In genomic region chr12:4855121-4855924, GRCh38 we compare ENCODE assay signal across 8 cellular contexts. TPM values are rescaled to one million over a fixed set of nuclear protein-coding genes. Genes with fewer than 3 reads are reported as not detected.
DNase-seq lines count a peak whose midpoint lies in the region; ATAC-seq, FAIRE-seq and TF ChIP-seq lines count a peak whose summit lies in the region.

No MANE protein-coding gene starts in this region.

- H3K9me3 ChIP-seq in BLaER1 treated with 17β-estradiol and CSF1 and Interleukin-3, amounts not matched to agents 10 nM and 100 nM (replicated peaks in 1 of 11), result no peaks in the 10 kb centered on the region
- H3K9me3 ChIP-seq in astrocyte (ENCODE audit: insufficient read depth, low read depth, low read length), result no peaks in the 10 kb centered on the region
- no peaks in the 10 kb centered on the region for H3K9me3 ChIP-seq in hepatocyte (ENCODE audit: low read depth)

- intact Hi-C loops in sciatic nerve (cut with DNase I), result loop anchor here (5.0 to 10.0 kb wide), 2 partner anchors 147 to 229 kb away; no protein-coding TSS in a partner anchor

- peak; percentile 80 for FAIRE-seq in astrocyte (lab: Jason Lieb, UNC)

- H3K4me1 Mint-ChIP-seq in astrocyte (ENCODE audit: low read depth, unreplicated experiment), result peaks cover 14% of the 10 kb centered on the region

- peak overlapping the region in 8 of 11 experiments; percentile 4 to 85 (median 50); a peak in 11 of 22 replicates for H3K4me2 ChIP-seq in BLaER1 treated with 17β-estradiol and CSF1 and Interleukin-3, amounts not matched to agents 10 nM and 100 nM
- H3K4me2 ChIP-seq in astrocyte (ENCODE audit: low read length) (no peak overlapping the region), hepatocyte (no peak overlapping the region)

- H3K4me3 ChIP-seq in BLaER1 treated with 17β-estradiol and CSF1 and Interleukin-3, amounts not matched to agents 10 nM and 100 nM, result no peak overlapping the region
- no peak overlapping the region for H3K4me3 ChIP-seq in astrocyte (ENCODE audit: insufficient read depth, low read depth, low read length)
- no peak overlapping the region for H3K4me3 ChIP-seq in hepatocyte

- 45% methylated on average over 14 of the region's 14 CpGs for WGBS in hepatocyte (ENCODE audit: low lambda C conversion rate, missing lambda C conversion rate)

- H3K79me2 ChIP-seq in astrocyte (ENCODE audit: insufficient read depth, low read length) (no peaks in the 10 kb centered on the region), hepatocyte (no peaks in the 10 kb centered on the region)

- H2AFZ ChIP-seq in astrocyte (ENCODE audit: low read depth, low read length) (no peak overlapping the region), hepatocyte (no peak overlapping the region)

- H3K36me3 ChIP-seq in BLaER1 treated with 17β-estradiol and CSF1 and Interleukin-3, amounts not matched to agents 10 nM and 100 nM, result peaks cover 0 to 13% (median 0%) of the 10 kb centered on the region in 11 experiments; a peak in 5 of 22 replicates
- H3K36me3 ChIP-seq in astrocyte (ENCODE audit: insufficient read depth, low read length), result no peaks in the 10 kb centered on the region
- H3K36me3 ChIP-seq in hepatocyte (replicated peaks; ENCODE audit: insufficient read depth, low read depth), result no peaks in the 10 kb centered on the region

- H3K27me3 Mint-ChIP-seq in astrocyte (ENCODE audit: low read depth, unreplicated experiment), result peaks cover 37% of the 10 kb centered on the region

- peaks cover 0 to 14% (median 6%) of the 10 kb centered on the region in 11 experiments; a peak in 9 of 22 replicates for H3K27me3 ChIP-seq in BLaER1 treated with 17β-estradiol and CSF1 and Interleukin-3, amounts not matched to agents 10 nM and 100 nM
- H3K27me3 ChIP-seq in astrocyte (ENCODE audit: insufficient read depth, low read length), result peaks cover 16% of the 10 kb centered on the region
- H3K27me3 ChIP-seq in hepatocyte, result peaks cover 16% of the 10 kb centered on the region

- peak; percentile 83 for DNase-seq in NCI-H1417 treated with DMSO at 0.1 percent for 48 hours (lab: John Stamatoyannopoulos, UW)
- peak; percentile 82 for DNase-seq in SK-N-DZ (ENCODE audit: low spot score)
- DNase-seq in astrocyte (ENCODE audit: low read depth), result peak; percentile 47
- peak; percentile 91 for DNase-seq in hepatocyte (ENCODE audit: low spot score)
- DNase-seq in sciatic nerve (ENCODE audit: low spot score), result no peak
- DNase-seq in NK-92 (lab: John Stamatoyannopoulos, UW; ENCODE audit: unreplicated experiment), result no peak

- no peak overlapping the region for H3K27ac ChIP-seq in BLaER1 treated with 17β-estradiol and CSF1 and Interleukin-3, amounts not matched to agents 10 nM and 100 nM
- H3K27ac ChIP-seq in astrocyte (ENCODE audit: low read depth, low read length) (no peak overlapping the region), hepatocyte (no peak overlapping the region)

- H3K9me2 ChIP-seq in hepatocyte (replicated peaks; ENCODE audit: insufficient read depth), result no peaks in the 10 kb centered on the region

- peaks cover 3% of the 10 kb centered on the region for H3K9me3 Mint-ChIP-seq in astrocyte (ENCODE audit: unreplicated experiment)

- TF ChIP-seq CTCF in astrocyte (IDR thresholded peaks at IDR 0.05; ENCODE audit: insufficient read depth, low read depth, low read length), result peak; percentile 80
- TF ChIP-seq CTCF in hepatocyte (IDR thresholded peaks at IDR 0.05; ENCODE audit: poor library complexity), result peak; percentile 82

- H3K4me1 ChIP-seq in BLaER1 treated with 17β-estradiol and CSF1 and Interleukin-3, amounts not matched to agents 10 nM and 100 nM, result peaks cover 0 to 38% (median 28%) of the 10 kb centered on the region in 10 experiments; a peak in 17 of 20 replicates
- peaks cover 9% of the 10 kb centered on the region for H3K4me1 ChIP-seq in astrocyte (ENCODE audit: insufficient read depth, low read length)
- H3K4me1 ChIP-seq in hepatocyte (ENCODE audit: insufficient read depth), result peaks cover 9% of the 10 kb centered on the region

- H4K20me1 ChIP-seq in BLaER1 treated with 17β-estradiol and CSF1 and Interleukin-3, amounts not matched to agents 10 nM and 100 nM, result peaks cover 0 to 11% (median 0%) of the 10 kb centered on the region in 11 experiments; a peak in 2 of 22 replicates
- H4K20me1 ChIP-seq in astrocyte (ENCODE audit: insufficient read depth, low read length), result no peaks in the 10 kb centered on the region
- H4K20me1 ChIP-seq in hepatocyte (ENCODE audit: insufficient read depth, poor library complexity, severe bottlenecking), result no peaks in the 10 kb centered on the region

- no peak overlapping the region for H3K9ac ChIP-seq in BLaER1 treated with 17β-estradiol and CSF1 and Interleukin-3, amounts not matched to agents 10 nM and 100 nM
- H3K9ac ChIP-seq in astrocyte (ENCODE audit: low read length), result no peak overlapping the region

- H3K36me3 Mint-ChIP-seq in astrocyte (ENCODE audit: low read depth, unreplicated experiment), result peaks cover 4% of the 10 kb centered on the region

- H3K27ac Mint-ChIP-seq in astrocyte (ENCODE audit: unreplicated experiment), result peak overlapping the region; percentile 12

- no peak overlapping the region for H3K4me3 Mint-ChIP-seq in astrocyte (ENCODE audit: unreplicated experiment)

- ATAC-seq in GM21390 (IDR thresholded peaks at IDR 0.05; ENCODE audit: unreplicated experiment) (peak; percentile 58), sciatic nerve (peak; percentile 74)

RNA-seq across cellular contexts. Expression of gene KCNA1, which starts 54.4 kb away (rescaled TPM):
- not detected in 2 replicates for polyA plus RNA-seq in SK-N-DZ (2014; cell fraction: cytosol; rRNA removed)
- polyA plus RNA-seq in SK-N-DZ (2014; cell fraction: nucleus; rRNA removed), result not detected in 2 replicates
- 0.27 and 0.60 TPM in 2 replicates for total RNA-seq in astrocyte
- total RNA-seq in hepatocyte, result 0.27 and 0.36 TPM in 2 replicates
- polyA plus RNA-seq in hepatocyte, result not detected in 2 replicates
- 5.2 TPM for total RNA-seq in sciatic nerve

Comparison
In these comparisons a context has a peak if more than half of its experiments do, and no peak if none do; other contexts are left out.
1. H3K4me2 ChIP-seq: peak in BLaER1 treated with 17β-estradiol and CSF1 and Interleukin-3, amounts not matched to agents 10 nM and 100 nM (8 of 11); none in astrocyte (single experiment) and hepatocyte (single experiment).
2. DNase-seq: peak in NCI-H1417 treated with DMSO at 0.1 percent for 48 hours (single experiment), SK-N-DZ (single experiment), astrocyte (single experiment) and hepatocyte (single experiment); none in sciatic nerve (single experiment) and NK-92 (single experiment).